In genomic region chr11:67463680-67464410, GRCh38 we compare ENCODE assay signal across 1 cellular context.
TF ChIP-seq lines count a peak whose summit lies in the region.

No MANE protein-coding gene starts in this region.

TF ChIP-seq in K562, 482 proteins besides CTCF, POLR2A, EP300 and RAD21 (continued from another document and continues in another):
- TF ChIP-seq ZNF740 (CRISPR knock-in tag; IDR thresholded peaks at IDR 0.05) (no peak), ZNF740 (tag; IDR thresholded peaks at IDR 0.05) (0 out of 4 replicates have a peak, but pooled peaks of 1 of the 2 experiments have one; percentile 43), HDAC8 (tag; IDR thresholded peaks at IDR 0.05) (peak; percentile 76), TEAD1 (CRISPR knock-in tag; IDR thresholded peaks at IDR 0.05) (peak; percentile 39 to 54; a peak in 2 of 4 replicates), ELF4 (CRISPR knock-in tag; IDR thresholded peaks at IDR 0.05) (peak; percentile 72; the same call in 1 of the 2 replicates), ZNF324 (CRISPR knock-in tag; IDR thresholded peaks at IDR 0.05) (0 out of 2 replicates have a peak, but pooled peaks have one; percentile 16), POLR2H (tag; IDR thresholded peaks at IDR 0.05; ENCODE audit: low read depth) (peak; percentile 46; the same call in 1 of the 2 replicates), RBM39 (optimal IDR thresholded peaks at IDR 0.05; ENCODE audit: low read depth, low read length) (no peak), PRDM10 (IDR thresholded peaks at IDR 0.05; ENCODE audit: partially characterized antibody) (peak; percentile 9), XRCC5 (IDR thresholded peaks at IDR 0.05; ENCODE audit: low read depth, low read length) (no peak), ZBTB17 (CRISPR knock-in tag; IDR thresholded peaks at IDR 0.05) (peak; percentile 80), BCLAF1 (IDR thresholded peaks at IDR 0.05; ENCODE audit: borderline replicate concordance in 1 of 2, control insufficient read depth in 1 of 2, low read depth in 2 of 2, low read length in 1 of 2) (no peak), VEZF1 (CRISPR knock-in tag; IDR thresholded peaks at IDR 0.05) (peak; percentile 30), KAT8 (IDR thresholded peaks at IDR 0.05; ENCODE audit: low read depth) (no peak), MTA1 (IDR thresholded peaks at IDR 0.05; ENCODE audit: borderline replicate concordance) (peak; percentile 95)
- TF ChIP-seq, protein P1, sequence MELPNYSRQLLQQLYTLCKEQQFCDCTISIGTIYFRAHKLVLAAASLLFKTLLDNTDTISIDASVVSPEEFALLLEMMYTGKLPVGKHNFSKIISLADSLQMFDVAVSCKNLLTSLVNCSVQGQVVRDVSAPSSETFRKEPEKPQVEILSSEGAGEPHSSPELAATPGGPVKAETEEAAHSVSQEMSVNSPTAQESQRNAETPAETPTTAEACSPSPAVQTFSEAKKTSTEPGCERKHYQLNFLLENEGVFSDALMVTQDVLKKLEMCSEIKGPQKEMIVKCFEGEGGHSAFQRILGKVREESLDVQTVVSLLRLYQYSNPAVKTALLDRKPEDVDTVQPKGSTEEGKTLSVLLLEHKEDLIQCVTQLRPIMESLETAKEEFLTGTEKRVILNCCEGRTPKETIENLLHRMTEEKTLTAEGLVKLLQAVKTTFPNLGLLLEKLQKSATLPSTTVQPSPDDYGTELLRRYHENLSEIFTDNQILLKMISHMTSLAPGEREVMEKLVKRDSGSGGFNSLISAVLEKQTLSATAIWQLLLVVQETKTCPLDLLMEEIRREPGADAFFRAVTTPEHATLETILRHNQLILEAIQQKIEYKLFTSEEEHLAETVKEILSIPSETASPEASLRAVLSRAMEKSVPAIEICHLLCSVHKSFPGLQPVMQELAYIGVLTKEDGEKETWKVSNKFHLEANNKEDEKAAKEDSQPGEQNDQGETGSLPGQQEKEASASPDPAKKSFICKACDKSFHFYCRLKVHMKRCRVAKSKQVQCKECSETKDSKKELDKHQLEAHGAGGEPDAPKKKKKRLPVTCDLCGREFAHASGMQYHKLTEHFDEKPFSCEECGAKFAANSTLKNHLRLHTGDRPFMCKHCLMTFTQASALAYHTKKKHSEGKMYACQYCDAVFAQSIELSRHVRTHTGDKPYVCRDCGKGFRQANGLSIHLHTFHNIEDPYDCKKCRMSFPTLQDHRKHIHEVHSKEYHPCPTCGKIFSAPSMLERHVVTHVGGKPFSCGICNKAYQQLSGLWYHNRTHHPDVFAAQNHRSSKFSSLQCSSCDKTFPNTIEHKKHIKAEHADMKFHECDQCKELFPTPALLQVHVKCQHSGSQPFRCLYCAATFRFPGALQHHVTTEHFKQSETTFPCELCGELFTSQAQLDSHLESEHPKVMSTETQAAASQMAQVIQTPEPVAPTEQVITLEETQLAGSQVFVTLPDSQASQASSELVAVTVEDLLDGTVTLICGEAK (IDR thresholded peaks at IDR 0.05): peak; percentile 30; the same call in 1 of the 2 replicates
- TF ChIP-seq, protein P1 (CRISPR knock-in tag; IDR thresholded peaks at IDR 0.05): no peak
- TF ChIP-seq, protein P2, sequence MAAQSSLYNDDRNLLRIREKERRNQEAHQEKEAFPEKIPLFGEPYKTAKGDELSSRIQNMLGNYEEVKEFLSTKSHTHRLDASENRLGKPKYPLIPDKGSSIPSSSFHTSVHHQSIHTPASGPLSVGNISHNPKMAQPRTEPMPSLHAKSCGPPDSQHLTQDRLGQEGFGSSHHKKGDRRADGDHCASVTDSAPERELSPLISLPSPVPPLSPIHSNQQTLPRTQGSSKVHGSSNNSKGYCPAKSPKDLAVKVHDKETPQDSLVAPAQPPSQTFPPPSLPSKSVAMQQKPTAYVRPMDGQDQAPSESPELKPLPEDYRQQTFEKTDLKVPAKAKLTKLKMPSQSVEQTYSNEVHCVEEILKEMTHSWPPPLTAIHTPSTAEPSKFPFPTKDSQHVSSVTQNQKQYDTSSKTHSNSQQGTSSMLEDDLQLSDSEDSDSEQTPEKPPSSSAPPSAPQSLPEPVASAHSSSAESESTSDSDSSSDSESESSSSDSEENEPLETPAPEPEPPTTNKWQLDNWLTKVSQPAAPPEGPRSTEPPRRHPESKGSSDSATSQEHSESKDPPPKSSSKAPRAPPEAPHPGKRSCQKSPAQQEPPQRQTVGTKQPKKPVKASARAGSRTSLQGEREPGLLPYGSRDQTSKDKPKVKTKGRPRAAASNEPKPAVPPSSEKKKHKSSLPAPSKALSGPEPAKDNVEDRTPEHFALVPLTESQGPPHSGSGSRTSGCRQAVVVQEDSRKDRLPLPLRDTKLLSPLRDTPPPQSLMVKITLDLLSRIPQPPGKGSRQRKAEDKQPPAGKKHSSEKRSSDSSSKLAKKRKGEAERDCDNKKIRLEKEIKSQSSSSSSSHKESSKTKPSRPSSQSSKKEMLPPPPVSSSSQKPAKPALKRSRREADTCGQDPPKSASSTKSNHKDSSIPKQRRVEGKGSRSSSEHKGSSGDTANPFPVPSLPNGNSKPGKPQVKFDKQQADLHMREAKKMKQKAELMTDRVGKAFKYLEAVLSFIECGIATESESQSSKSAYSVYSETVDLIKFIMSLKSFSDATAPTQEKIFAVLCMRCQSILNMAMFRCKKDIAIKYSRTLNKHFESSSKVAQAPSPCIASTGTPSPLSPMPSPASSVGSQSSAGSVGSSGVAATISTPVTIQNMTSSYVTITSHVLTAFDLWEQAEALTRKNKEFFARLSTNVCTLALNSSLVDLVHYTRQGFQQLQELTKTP (IDR thresholded peaks at IDR 0.05; ENCODE audit: low read depth in 1 of 2, partially characterized antibody in 2 of 2): no peak
- TF ChIP-seq, protein P3, sequence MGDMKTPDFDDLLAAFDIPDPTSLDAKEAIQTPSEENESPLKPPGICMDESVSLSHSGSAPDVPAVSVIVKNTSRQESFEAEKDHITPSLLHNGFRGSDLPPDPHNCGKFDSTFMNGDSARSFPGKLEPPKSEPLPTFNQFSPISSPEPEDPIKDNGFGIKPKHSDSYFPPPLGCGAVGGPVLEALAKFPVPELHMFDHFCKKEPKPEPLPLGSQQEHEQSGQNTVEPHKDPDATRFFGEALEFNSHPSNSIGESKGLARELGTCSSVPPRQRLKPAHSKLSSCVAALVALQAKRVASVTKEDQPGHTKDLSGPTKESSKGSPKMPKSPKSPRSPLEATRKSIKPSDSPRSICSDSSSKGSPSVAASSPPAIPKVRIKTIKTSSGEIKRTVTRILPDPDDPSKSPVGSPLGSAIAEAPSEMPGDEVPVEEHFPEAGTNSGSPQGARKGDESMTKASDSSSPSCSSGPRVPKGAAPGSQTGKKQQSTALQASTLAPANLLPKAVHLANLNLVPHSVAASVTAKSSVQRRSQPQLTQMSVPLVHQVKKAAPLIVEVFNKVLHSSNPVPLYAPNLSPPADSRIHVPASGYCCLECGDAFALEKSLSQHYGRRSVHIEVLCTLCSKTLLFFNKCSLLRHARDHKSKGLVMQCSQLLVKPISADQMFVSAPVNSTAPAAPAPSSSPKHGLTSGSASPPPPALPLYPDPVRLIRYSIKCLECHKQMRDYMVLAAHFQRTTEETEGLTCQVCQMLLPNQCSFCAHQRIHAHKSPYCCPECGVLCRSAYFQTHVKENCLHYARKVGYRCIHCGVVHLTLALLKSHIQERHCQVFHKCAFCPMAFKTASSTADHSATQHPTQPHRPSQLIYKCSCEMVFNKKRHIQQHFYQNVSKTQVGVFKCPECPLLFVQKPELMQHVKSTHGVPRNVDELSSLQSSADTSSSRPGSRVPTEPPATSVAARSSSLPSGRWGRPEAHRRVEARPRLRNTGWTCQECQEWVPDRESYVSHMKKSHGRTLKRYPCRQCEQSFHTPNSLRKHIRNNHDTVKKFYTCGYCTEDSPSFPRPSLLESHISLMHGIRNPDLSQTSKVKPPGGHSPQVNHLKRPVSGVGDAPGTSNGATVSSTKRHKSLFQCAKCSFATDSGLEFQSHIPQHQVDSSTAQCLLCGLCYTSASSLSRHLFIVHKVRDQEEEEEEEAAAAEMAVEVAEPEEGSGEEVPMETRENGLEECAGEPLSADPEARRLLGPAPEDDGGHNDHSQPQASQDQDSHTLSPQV (IDR thresholded peaks at IDR 0.05): peak; percentile 96
